Comparison of ENCODE assay signal across 24 cellular contexts in the genomic region with DNA sequence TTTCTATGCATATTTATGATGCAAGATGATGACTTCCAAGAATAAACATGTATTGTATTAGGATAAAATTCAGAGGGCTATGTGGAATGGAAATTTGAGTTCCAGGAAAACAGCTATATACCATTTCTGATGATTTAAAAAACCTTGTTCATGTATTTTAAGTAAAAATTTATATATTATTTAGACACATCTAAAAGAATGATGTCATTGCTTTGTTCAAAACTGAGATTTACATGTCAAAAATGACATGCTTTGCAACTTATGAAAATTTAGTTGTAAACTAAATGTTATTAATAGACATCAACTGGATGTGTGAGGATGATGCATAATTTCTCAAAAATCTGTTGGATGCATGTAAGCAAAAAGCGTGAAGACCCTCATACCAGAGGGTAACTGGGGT. TPM values are rescaled to one million over a fixed set of nuclear protein-coding genes. Genes with fewer than 3 reads are reported as not detected.
"Had no signal": no experiment of that assay in that cellular context is flagged by ENCODE, and none has a peak within 500 bp of the region (broad histone marks: within the 10 kb centered on the region; RNA-seq: fewer than 3 reads in every experiment).

No MANE protein-coding gene starts in this region.

- H3K27ac ChIP-seq: dorsolateral prefrontal cortex, left ventricle myocardium inferior, neutrophil, ovary, psoas muscle, right atrium auricular region, tibial nerve had no signal

- H3K4me3 ChIP-seq: ovary, psoas muscle, right atrium auricular region, tibial nerve had no signal

- ATAC-seq: activated T-cell treated with anti-CD3 and anti-CD28 coated beads, Interleukin-2, amount 50 U/mL, for 4 hours; psoas muscle; stimulated activated naive CD8-positive, alpha-beta T cell treated with anti-CD3 and anti-CD28 coated beads, Interleukin-15, amount 100 ng/mL, for 72 hours; T-cell had no signal

- H3K27me3 ChIP-seq: colonic mucosa, dorsolateral prefrontal cortex, neutrophil, ovary, right atrium auricular region, tibial nerve had no signal

- H3K27ac Mint-ChIP-seq: nephron; stimulated activated naive CD8-positive, alpha-beta T cell treated with anti-CD3 and anti-CD28 coated beads, Interleukin-15, amount 100 ng/mL, for 72 hours had no signal

- H3K9me3 Mint-ChIP-seq: activated T-cell treated with anti-CD3 and anti-CD28 coated beads, Interleukin-2, amount 50 U/mL, for 4 hours; nephron; stimulated activated naive CD8-positive, alpha-beta T cell treated with anti-CD3 and anti-CD28 coated beads, Interleukin-15, amount 100 ng/mL, for 72 hours; T-cell had no signal

- H3K4me1 ChIP-seq: psoas muscle had no signal

- H3K9me3 ChIP-seq: colonic mucosa, left ventricle myocardium inferior, neutrophil, ovary, psoas muscle, right atrium auricular region, tibial nerve had no signal

- DNase-seq: activated CD8-positive, alpha-beta memory T cell treated with anti-CD3 and anti-CD28 coated beads for 24 hours; activated CD8-positive, alpha-beta memory T cell treated with anti-CD3 and anti-CD28 coated beads, Interleukin-2, amount 50 U/mL, for 48 hours; activated naive CD4-positive, alpha-beta T cell treated with Interleukin-2 at 50 U/mL for 16 hours; activated T-cell treated with anti-CD3 and anti-CD28 coated beads, Interleukin-2, amount 50 U/mL, for 4 hours; amygdala; colonic mucosa; dorsolateral prefrontal cortex; glutamatergic neuron; hippocampal formation; left ventricle myocardium inferior; mammary epithelial cell; midbrain; ovary; psoas muscle; stimulated activated CD4-positive, alpha-beta T cell treated with anti-CD3 and anti-CD28 coated beads, Interleukin-1b, Interleukin-23, amount 100 ng/mL, for 48 hours; stimulated activated naive CD8-positive, alpha-beta T cell treated with anti-CD3 and anti-CD28 coated beads, Interleukin-15, amount 100 ng/mL, for 72 hours; T-cell had no signal

- H3K36me3 ChIP-seq: ovary had no signal

- H3K27me3 Mint-ChIP-seq: stimulated activated naive CD8-positive, alpha-beta T cell treated with anti-CD3 and anti-CD28 coated beads, Interleukin-15, amount 100 ng/mL, for 72 hours; T-cell had no signal

- FAIRE-seq: bronchial epithelial cell, frontal cortex, urothelium cell line had no signal

RNA-seq across cellular contexts. Expression of gene TMC3, which starts 52.3 kb away (rescaled TPM):
- total RNA-seq: activated T-cell treated with anti-CD3 and anti-CD28 coated beads, Interleukin-2, amount 50 U/mL, for 4 hours; bronchial epithelial cell; left ventricle myocardium inferior; mammary epithelial cell; psoas muscle; right atrium auricular region; T-cell; tibial nerve had no signal
- polyA plus RNA-seq: mammary epithelial cell, ovary, psoas muscle had no signal
